ENCODE assay signal across 8 cellular contexts in the genomic region with DNA sequence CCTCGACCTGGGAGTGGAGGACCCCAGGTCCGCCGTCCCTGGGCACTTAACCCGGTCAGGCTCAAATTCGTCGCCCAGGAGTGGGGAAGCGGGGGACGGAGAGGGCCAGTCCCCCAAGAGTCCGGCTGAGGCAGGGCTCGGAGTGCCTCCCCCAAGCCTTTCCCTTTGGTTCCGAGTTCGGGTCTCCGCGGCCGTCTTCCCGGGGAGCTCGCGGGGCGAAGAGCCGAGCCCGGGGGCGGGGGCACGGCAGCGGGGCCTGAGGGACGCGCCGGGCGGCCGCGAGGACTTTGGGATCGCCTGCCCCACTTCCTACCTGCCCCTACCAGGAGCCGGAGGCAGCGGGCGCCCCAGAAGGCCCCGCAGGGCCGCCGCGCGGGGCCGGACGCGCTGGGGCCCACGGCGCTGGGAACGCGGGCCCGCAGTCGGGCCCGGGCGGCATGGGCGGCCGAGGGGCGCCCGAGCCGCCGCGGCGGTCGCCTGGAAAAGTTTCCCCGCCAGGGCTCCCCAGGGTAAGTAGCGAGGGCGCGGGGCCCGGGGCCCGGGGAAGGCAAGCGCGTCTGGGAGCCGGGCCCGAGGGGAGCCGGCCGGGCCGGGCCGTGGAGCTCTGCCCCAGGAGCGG. TPM values are rescaled to one million over a fixed set of nuclear protein-coding genes. Genes with fewer than 3 reads are reported as not detected.
DNase-seq lines count a peak whose midpoint lies in the region; ATAC-seq and TF ChIP-seq lines count a peak whose summit lies in the region.

No MANE protein-coding gene starts in this region.

- H3K27ac ChIP-seq in HUES6 (ENCODE audit: low read depth, low read length) (peak overlapping the region; percentile 79; the same call in 1 of the 2 replicates), gastroesophageal sphincter (peak overlapping the region; percentile 83 to 96 (median 94)), parathyroid adenoma (peak overlapping the region; percentile 76)

- H3K27me3 Mint-ChIP-seq in activated T-helper 17 cell treated with anti-CD3 and anti-CD28 coated beads, Interleukin-2, amount 50 U/mL, for 72 hours = no peaks in the 10 kb centered on the region

- H3K36me3 ChIP-seq in HUES6 (ENCODE audit: control insufficient read depth, insufficient read depth, low read length) (peaks cover 7% of the 10 kb centered on the region), gastroesophageal sphincter (peaks cover 0 to 11% of the 10 kb centered on the region in 2 donors), parathyroid adenoma (ENCODE audit: control insufficient read depth, insufficient read depth, low read length) (no peaks in the 10 kb centered on the region)

- peak overlapping the region; percentile 96 for H3K4me3 Mint-ChIP-seq in activated T-helper 17 cell treated with anti-CD3 and anti-CD28 coated beads, Interleukin-2, amount 50 U/mL, for 72 hours

- peaks cover 77% of the 10 kb centered on the region for H3K36me3 Mint-ChIP-seq in activated T-helper 17 cell treated with anti-CD3 and anti-CD28 coated beads, Interleukin-2, amount 50 U/mL, for 72 hours (ENCODE audit: low read depth)

- H3K79me2 ChIP-seq in parathyroid adenoma = no peaks in the 10 kb centered on the region

- H3K9me3 Mint-ChIP-seq in activated T-helper 17 cell treated with anti-CD3 and anti-CD28 coated beads, Interleukin-2, amount 50 U/mL, for 72 hours = no peaks in the 10 kb centered on the region

- H3K9me3 ChIP-seq in HUES6 (ENCODE audit: control insufficient read depth, insufficient read depth, low read depth, low read length) (no peaks in the 10 kb centered on the region), gastroesophageal sphincter (no peaks in the 10 kb centered on the region), parathyroid adenoma (ENCODE audit: control insufficient read depth, low read length) (no peaks in the 10 kb centered on the region)

- H3K4me1 ChIP-seq in HUES6 (ENCODE audit: control insufficient read depth, insufficient read depth, low read length) (peaks cover 57% of the 10 kb centered on the region), gastroesophageal sphincter (peaks cover 0 to 51% (median 38%) of the 10 kb centered on the region in 3 donors), parathyroid adenoma (peaks cover 13% of the 10 kb centered on the region)

- peak overlapping the region; percentile 86 for H3K9ac ChIP-seq in HUES6 (ENCODE audit: low read length)
- H3K9ac ChIP-seq in parathyroid adenoma = peak overlapping the region; percentile 67

- no peak for ATAC-seq in activated T-helper 17 cell treated with anti-CD3 and anti-CD28 coated beads, Interleukin-2, amount 50 U/mL, for 72 hours (replicated peaks)
- peak; percentile 31 for ATAC-seq in gastroesophageal sphincter
- no peak for ATAC-seq in GM19452 (IDR thresholded peaks at IDR 0.05; ENCODE audit: unreplicated experiment)

- peak overlapping the region; percentile 84 for H2AFZ ChIP-seq in parathyroid adenoma

- peak in 1 of 2 donors; percentile 16 for TF ChIP-seq POLR2A in gastroesophageal sphincter (IDR thresholded peaks at IDR 0.05)

- peaks cover 12% of the 10 kb centered on the region for H3K4me1 Mint-ChIP-seq in activated T-helper 17 cell treated with anti-CD3 and anti-CD28 coated beads, Interleukin-2, amount 50 U/mL, for 72 hours

- TF ChIP-seq CTCF in GM12875 (IDR thresholded peaks at IDR 0.05; ENCODE audit: borderline replicate concordance, insufficient read depth, low read depth, low read length) (no peak), gastroesophageal sphincter (IDR thresholded peaks at IDR 0.05) (no peak), parathyroid adenoma (IDR thresholded peaks at IDR 0.05) (no peak)

- peak overlapping the region; percentile 92 for H3K4me2 ChIP-seq in parathyroid adenoma (ENCODE audit: low read length)

- no peak for DNase-seq in NCI-H226
- no peak for DNase-seq in cerebellar nuclear complex (lab: John Stamatoyannopoulos, UW)

- peak overlapping the region; percentile 100 for H3K27ac Mint-ChIP-seq in activated T-helper 17 cell treated with anti-CD3 and anti-CD28 coated beads, Interleukin-2, amount 50 U/mL, for 72 hours

- H3K27me3 ChIP-seq in HUES6 (ENCODE audit: control insufficient read depth, insufficient read depth, low read length) (no peaks in the 10 kb centered on the region), gastroesophageal sphincter (no peaks in the 10 kb centered on the region), parathyroid adenoma (ENCODE audit: control insufficient read depth, insufficient read depth, low read length) (no peaks in the 10 kb centered on the region)

- no peak for TF ChIP-seq EP300 in gastroesophageal sphincter (IDR thresholded peaks at IDR 0.05)

- WGBS in gastroesophageal sphincter (ENCODE audit: low coverage in 1 of 2), 2 donors = 0% methylated on average over 1 to 3 of the region's 74 CpGs

- H3K4me3 ChIP-seq in GM12875 (ENCODE audit: low read depth, low read length) (peak overlapping the region; percentile 80), HUES6 (ENCODE audit: low read depth, low read length) (peak overlapping the region; percentile 84), gastroesophageal sphincter (peak overlapping the region; percentile 96 to 99), parathyroid adenoma (ENCODE audit: low read depth, low read length) (peak overlapping the region; percentile 80)

RNA-seq across cellular contexts. Expression of gene FURIN, which starts 2.8 kb away (rescaled TPM):
- total RNA-seq in activated T-helper 17 cell treated with anti-CD3 and anti-CD28 coated beads, Interleukin-2, amount 50 U/mL, for 72 hours = 100 to 1,000 TPM; 605 to 771 TPM
- total RNA-seq in gastroesophageal sphincter = 10 to 100 TPM; 34.1 to 75.4 (median 59.8) TPM

RNA-seq across cellular contexts. Expression of gene FES, which starts 13.1 kb away (rescaled TPM):
- total RNA-seq in activated T-helper 17 cell treated with anti-CD3 and anti-CD28 coated beads, Interleukin-2, amount 50 U/mL, for 72 hours = 100 to 1,000 TPM in 1 of 2 donors, 10 to 100 TPM in 1; 98.5 to 122 TPM
- 10 to 100 TPM; 40.1 to 70.4 (median 43.5) TPM for total RNA-seq in gastroesophageal sphincter

RNA-seq across cellular contexts. Expression of gene MAN2A2, which starts 31.9 kb away (rescaled TPM):
- total RNA-seq in activated T-helper 17 cell treated with anti-CD3 and anti-CD28 coated beads, Interleukin-2, amount 50 U/mL, for 72 hours = 100 to 1,000 TPM; 121 to 127 TPM
- total RNA-seq in gastroesophageal sphincter = 10 to 100 TPM; 19.4 to 58.2 (median 44.9) TPM

Comparison
In these comparisons a context has a peak if more than half of its experiments do, and no peak if none do; other contexts are left out.
1. RNA of gene FURIN, which starts 2.8 kb away (total RNA-seq): 605 to 771 TPM in activated T-helper 17 cell treated with anti-CD3 and anti-CD28 coated beads, Interleukin-2, amount 50 U/mL, for 72 hours; 34.1 to 75.4 TPM in gastroesophageal sphincter; every median in the first group is over 4 times any median in the second.
2. Peak in every context shown above with its lines, with median percentiles within 50 percentile points of each other: H3K4me3 ChIP-seq and H3K27ac ChIP-seq.